In genomic region chr12:30926243-30927209, GRCh38 we compare ENCODE assay signal across 8 cellular contexts. TPM values are rescaled to one million over a fixed set of nuclear protein-coding genes. Genes with fewer than 3 reads are reported as not detected.
DNase-seq lines count a peak whose midpoint lies in the region; ATAC-seq, FAIRE-seq and TF ChIP-seq lines count a peak whose summit lies in the region.

TSPAN11 (plus strand) TSS chr12:30926748; CDS start chr12:30953992, 27,244 bp downstream.

- peak within 1 kb of the TSS; percentile 31 for H3K4me2 ChIP-seq in keratinocyte (ENCODE audit: control insufficient read depth, extremely low read depth, insufficient read depth, low read depth, low read length)

- no peak within 1 kb of the TSS for H2AFZ ChIP-seq in keratinocyte (ENCODE audit: control insufficient read depth, low read length)

- H3K4me3 ChIP-seq in cardiac fibroblast (replicated peaks in 1 of 2; ENCODE audit: low read depth in 2 of 2, low read length in 2 of 2) (peak within 1 kb of the TSS; percentile 31 to 32), keratinocyte (ENCODE audit: control insufficient read depth in 2 of 3, extremely low read depth in 1 of 3, insufficient read depth in 2 of 3, low read depth in 1 of 3, low read length in 3 of 3) (peak within 1 kb of the TSS in 2 of 3 experiments; percentile 22 to 31)

- H3K27ac ChIP-seq in keratinocyte (ENCODE audit: control insufficient read depth, insufficient read depth, low read length) = no peak within 1 kb of the TSS

- H3K9me1 ChIP-seq in keratinocyte (ENCODE audit: control insufficient read depth, extremely low read depth, insufficient read depth, low read length) = no peaks in the 10 kb centered on the region

- TF ChIP-seq CTCF in cardiac fibroblast (IDR thresholded peaks at IDR 0.05; ENCODE audit: low read depth, low read length) (no peak), keratinocyte (optimal IDR thresholded peaks at IDR 0.05 in 1 of 3, IDR thresholded peaks at IDR 0.05 in 1 of 3, conservative IDR thresholded peaks at IDR 0.05 in 1 of 3; ENCODE audit: extremely low read depth in 1 of 3, insufficient read depth in 2 of 3, low read length in 3 of 3) (no peak)

- no peak within 1 kb of the TSS for H3K9ac ChIP-seq in keratinocyte (ENCODE audit: control insufficient read depth, extremely low read depth, insufficient read depth, low read length)

- H3K36me3 ChIP-seq in keratinocyte (ENCODE audit: control insufficient read depth in 2 of 2, extremely low read depth in 1 of 2, insufficient read depth in 2 of 2, low read length in 2 of 2) = no peaks in the 10 kb centered on the region

- H3K27me3 ChIP-seq in keratinocyte (ENCODE audit: control insufficient read depth, extremely low read depth, insufficient read depth, low read length) = peaks cover 36% of the 10 kb centered on the region

- ATAC-seq in stimulated activated naive CD8-positive, alpha-beta T cell treated with anti-CD3 and anti-CD28 coated beads, Interleukin-15, Interleukin-2, amounts not matched to agents 100 U/mL and 50 U/mL, for 24 hours = peak; percentile 44
- no peak for ATAC-seq in GM19023 (IDR thresholded peaks at IDR 0.05; ENCODE audit: unreplicated experiment)

- dilution Hi-C loops in keratinocyte (cut with MboI; ENCODE audit: extremely low pct_ligation_motif_present, low sequenced_read_pairs) = no loop called here

- H4K20me1 ChIP-seq in keratinocyte (ENCODE audit: control insufficient read depth, extremely low read depth, insufficient read depth, low read length) = no peaks in the 10 kb centered on the region

- no peaks in the 10 kb centered on the region for H3K79me2 ChIP-seq in keratinocyte (ENCODE audit: control insufficient read depth, insufficient read depth, low read length)

- no peak for FAIRE-seq in keratinocyte (lab: Jason Lieb, UNC)

- no peaks in the 10 kb centered on the region for H3K4me1 ChIP-seq in keratinocyte (ENCODE audit: control insufficient read depth, extremely low read depth, insufficient read depth, low read length)

- peak; percentile 46 for DNase-seq in DMS53 treated with DMSO at 0.1 percent for 48 hours (lab: John Stamatoyannopoulos, UW; ENCODE audit: unreplicated experiment)
- peak; percentile 46 for DNase-seq in HuH-7 (ENCODE audit: low spot score)
- peak; percentile 9 to 41 for DNase-seq in cardiac fibroblast (ENCODE audit: low read depth in 2 of 2)
- DNase-seq in keratinocyte (ENCODE audit: low read depth, low spot score) = no peak
- peak; percentile 30 for DNase-seq in stimulated activated naive CD8-positive, alpha-beta T cell treated with anti-CD3 and anti-CD28 coated beads, Interleukin-15, Interleukin-2, amounts not matched to agents 100 U/mL and 50 U/mL, for 24 hours
- DNase-seq in KG1 (lab: John Stamatoyannopoulos, UW) = no peak
- no peak for DNase-seq in T-helper 1 cell

- H3K9me3 ChIP-seq in keratinocyte (ENCODE audit: control insufficient read depth, low read depth, low read length) = no peaks in the 10 kb centered on the region

RNA-seq across cellular contexts. Expression of gene TSPAN11, which starts in this region (rescaled TPM):
- polyA plus RNA-seq in keratinocyte = not detected in 3 replicates
- not detected for polyA plus RNA-seq in keratinocyte (2011; ENCODE audit: low read depth)
- polyA plus RNA-seq in keratinocyte (2011; cell fraction: cytosol; rRNA removed) = not detected in 2 replicates
- polyA plus RNA-seq in keratinocyte (2011; cell fraction: nucleus; rRNA removed) = not detected in 2 replicates
- polyA plus RNA-seq in keratinocyte (2012; ENCODE audit: low replicate concordance) = not detected in 2 replicates
- not detected in 3 replicates for polyA minus RNA-seq in keratinocyte
- polyA minus RNA-seq in keratinocyte (2011; cell fraction: cytosol; rRNA and poly(A)+ RNA removed) = not detected
- not detected in 2 replicates for polyA minus RNA-seq in keratinocyte (2011; cell fraction: nucleus; rRNA and poly(A)+ RNA removed)

Comparison
In these comparisons a context has a peak if more than half of its experiments do, and no peak if none do; other contexts are left out.
1. DNase-seq: peak in DMS53 treated with DMSO at 0.1 percent for 48 hours (single experiment), HuH-7 (single experiment), cardiac fibroblast (2 of 2) and stimulated activated naive CD8-positive, alpha-beta T cell treated with anti-CD3 and anti-CD28 coated beads, Interleukin-15, Interleukin-2, amounts not matched to agents 100 U/mL and 50 U/mL, for 24 hours (single experiment); none in keratinocyte (single experiment), KG1 (single experiment) and T-helper 1 cell (0 of 5).